1 cellular context compared by ENCODE assay signal in genomic region chr5:42626462-42626861, GRCh38.
TF ChIP-seq lines count a peak whose summit lies in the region.

No MANE protein-coding gene starts in this region.

TF ChIP-seq in GM23338, 12 proteins besides CTCF, POLR2A, EP300 and RAD21 (continued from another document):
- no peak for TF ChIP-seq REST (IDR thresholded peaks at IDR 0.05; ENCODE audit: unreplicated experiment)
- no peak for TF ChIP-seq CREB1 (CRISPR knock-in tag; IDR thresholded peaks at IDR 0.05; ENCODE audit: low read depth)
- no peak for TF ChIP-seq NANOG (IDR thresholded peaks at IDR 0.05; ENCODE audit: borderline replicate concordance)
- no peak for TF ChIP-seq STAT1 (IDR thresholded peaks at IDR 0.05; ENCODE audit: unreplicated experiment)
- no peak for TF ChIP-seq ZNF331 (CRISPR knock-in tag; IDR thresholded peaks at IDR 0.05; ENCODE audit: low read depth)
- no peak for TF ChIP-seq ZNF462 (CRISPR knock-in tag; IDR thresholded peaks at IDR 0.05)
- no peak for TF ChIP-seq EZH2 (IDR thresholded peaks at IDR 0.05; ENCODE audit: low read depth, unreplicated experiment)
- TF ChIP-seq EZH2phosphoT487 (IDR thresholded peaks at IDR 0.05; ENCODE audit: unreplicated experiment), result no peak
TF ChIP-seq in GM23338: peak in this region for 0.
